Comparison of ENCODE assay signal across 35 cellular contexts in the genomic region with DNA sequence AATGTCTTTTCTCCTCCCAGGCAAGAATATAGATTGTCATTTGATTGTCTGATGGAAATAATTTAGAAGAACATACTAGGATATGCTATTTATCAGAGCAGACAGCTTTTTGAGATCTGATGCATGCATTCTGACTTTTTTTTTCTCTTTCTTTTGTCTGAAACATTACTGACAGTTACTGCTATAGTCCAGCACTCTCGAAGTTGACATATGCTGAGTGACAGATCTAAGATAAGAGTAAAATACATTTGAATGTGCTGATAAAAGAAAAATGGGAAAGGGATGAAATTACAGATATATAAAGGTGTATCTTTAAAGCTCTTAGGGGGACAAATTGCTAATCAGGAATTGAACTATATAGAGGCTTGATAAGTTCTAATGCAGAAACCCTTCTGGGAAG.
DNase-seq lines count a peak whose midpoint lies in the region; ATAC-seq and TF ChIP-seq lines count a peak whose summit lies in the region.
"Had no signal": no experiment of that assay in that cellular context is flagged by ENCODE, and none has a peak within 500 bp of the region (broad histone marks: within the 10 kb centered on the region; RNA-seq: fewer than 3 reads in every experiment).

No MANE protein-coding gene starts in this region.

- H3K4me1 ChIP-seq in SK-N-SH (ENCODE audit: control insufficient read depth in 1 of 2, insufficient read depth in 2 of 2, low read depth in 1 of 2, low read length in 1 of 2): peaks cover 0 to 3% of the 10 kb centered on the region in 2 experiments; a peak in 2 of 4 replicates
- H3K4me1 ChIP-seq: A549; BE2C; BLaER1; BLaER1 treated with 17β-estradiol and CSF1 and Interleukin-3, amounts not matched to agents 10 nM and 100 nM; Caco-2 had no signal

- no peak for DNase-seq in SK-N-SH
- DNase-seq in SK-N-DZ (ENCODE audit: low spot score): peak; percentile 57
- no peak for DNase-seq in Right ventricle myocardium superior
- DNase-seq in activated CD4-positive, alpha-beta T cell treated with anti-CD3 and anti-CD28 coated beads, Interleukin-2, amount 10 ng/mL, durations not matched to agents 7 days and 5 days: no peak
- DNase-seq: 8988T; ACHN; AML-193; BE2C; C1 segment of cervical spinal cord; Caco-2; Calu3; CD4-positive, alpha-beta memory T cell; CD4-positive, alpha-beta T cell; CD4-positive, CD25-positive, alpha-beta regulatory T cell; CD8-positive, alpha-beta memory T cell; CD8-positive, alpha-beta T cell; COR-L47; DMS 273 treated with DMSO at 0.1 percent for 48 hours; DMS153; DMS53; DMS79; DMS79 treated with DMSO at 0.1 percent for 48 hours; DND-41; EL had no signal

- H4K20me1 ChIP-seq in SK-N-SH (ENCODE audit: insufficient read depth) (no peaks in the 10 kb centered on the region), neural cell (ENCODE audit: insufficient read depth) (no peaks in the 10 kb centered on the region)
- H4K20me1 ChIP-seq: BLaER1; BLaER1 treated with 17β-estradiol and CSF1 and Interleukin-3, amounts not matched to agents 10 nM and 100 nM had no signal

- H3K4me3 ChIP-seq in SK-N-SH (ENCODE audit: low read depth in 2 of 2, low read length in 1 of 2) (no peak overlapping the region), neural cell (ENCODE audit: low read length) (peak overlapping the region; percentile 27)
- H3K4me3 ChIP-seq: A549; BLaER1; BLaER1 treated with 17β-estradiol and CSF1 and Interleukin-3, amounts not matched to agents 10 nM and 100 nM had no signal

- WGBS in SK-N-SH (ENCODE audit: low lambda C conversion rate): 0% methylated on average over 1 of the region's 1 CpG

- TF ChIP-seq EP300 in SK-N-SH (IDR thresholded peaks at IDR 0.05; ENCODE audit: borderline replicate concordance in 1 of 2, low read depth in 1 of 2, low read length in 1 of 2) (peak in 1 of 2 experiments; percentile 68; a peak in 2 of 4 replicates), neural cell (conservative IDR thresholded peaks at IDR 0.05; ENCODE audit: poor library complexity, severe bottlenecking) (peak; percentile 92)

- no peak for ATAC-seq in SK-N-SH treated with all-trans-retinoic acid at 6 μM for 48 hours
- no peak for ATAC-seq in Right ventricle myocardium superior (ENCODE audit: poor library complexity)
- no peak for ATAC-seq in HG03469 (IDR thresholded peaks at IDR 0.05; ENCODE audit: unreplicated experiment)
- ATAC-seq: A549; CD8-positive, alpha-beta T cell had no signal

- H3K27ac Mint-ChIP-seq in activated CD4-positive, alpha-beta T cell treated with anti-CD3 and anti-CD28 coated beads, Interleukin-2, amount 10 ng/mL, durations not matched to agents 7 days and 5 days: no peak overlapping the region
- H3K27ac Mint-ChIP-seq: B cell; CD14-positive monocyte; CD4-positive, alpha-beta memory T cell; CD4-positive, alpha-beta T cell; CD8-positive, alpha-beta T cell had no signal

- POLR2A ChIA-PET in SK-N-SH (lab: Yijun Ruan, JAX): no interaction called here
- POLR2A ChIA-PET in activated CD4-positive, alpha-beta T cell treated with anti-CD3 and anti-CD28 coated beads, Interleukin-2, amount 10 ng/mL, durations not matched to agents 7 days and 5 days (lab: Charles Lee): no interaction called here

- H3K36me3 ChIP-seq in SK-N-SH (replicated peaks in 1 of 2; ENCODE audit: control insufficient read depth in 1 of 2, insufficient read depth in 2 of 2, low read length in 1 of 2) (no peaks in the 10 kb centered on the region), neural cell (ENCODE audit: insufficient read depth, low read length) (no peaks in the 10 kb centered on the region)
- H3K36me3 ChIP-seq: BE2C; BLaER1; BLaER1 treated with 17β-estradiol and CSF1 and Interleukin-3, amounts not matched to agents 10 nM and 100 nM had no signal

- H3K79me2 ChIP-seq in SK-N-SH (ENCODE audit: insufficient read depth) (no peaks in the 10 kb centered on the region), neural cell (replicated peaks; ENCODE audit: insufficient read depth, low read length) (no peaks in the 10 kb centered on the region)

- no peak overlapping the region for H3K4me3 Mint-ChIP-seq in activated CD4-positive, alpha-beta T cell treated with anti-CD3 and anti-CD28 coated beads, Interleukin-2, amount 10 ng/mL, durations not matched to agents 7 days and 5 days
- H3K4me3 Mint-ChIP-seq: B cell; CD14-positive monocyte; CD4-positive, alpha-beta memory T cell; CD4-positive, alpha-beta T cell; CD4-positive, CD25-positive, alpha-beta regulatory T cell; CD8-positive, alpha-beta memory T cell; CD8-positive, alpha-beta T cell had no signal

- H2AFZ ChIP-seq in SK-N-SH (ENCODE audit: low read depth) (no peak overlapping the region), neural cell (ENCODE audit: low read depth, low read length) (no peak overlapping the region)

- H3K9ac ChIP-seq in SK-N-SH: no peak overlapping the region
- peak overlapping the region; percentile 43 for H3K9ac ChIP-seq in neural cell (ENCODE audit: low read length)
- H3K9ac ChIP-seq: BLaER1; BLaER1 treated with 17β-estradiol and CSF1 and Interleukin-3, amounts not matched to agents 10 nM and 100 nM had no signal

- no peaks in the 10 kb centered on the region for H3K27me3 ChIP-seq in SK-N-SH (ENCODE audit: insufficient read depth)
- no peaks in the 10 kb centered on the region for H3K27me3 ChIP-seq in neural cell (ENCODE audit: insufficient read depth, low read depth, low read length)
- H3K27me3 ChIP-seq: BE2C; BLaER1; BLaER1 treated with 17β-estradiol and CSF1 and Interleukin-3, amounts not matched to agents 10 nM and 100 nM had no signal

- no peak overlapping the region for H3K4me2 ChIP-seq in SK-N-SH
- peak overlapping the region; percentile 50 for H3K4me2 ChIP-seq in neural cell (ENCODE audit: low read length)
- H3K4me2 ChIP-seq: A549; BLaER1; BLaER1 treated with 17β-estradiol and CSF1 and Interleukin-3, amounts not matched to agents 10 nM and 100 nM had no signal

- intact Hi-C loops in Right ventricle myocardium superior (cut with DNase I): no loop called here

- H3K9me2 ChIP-seq in SK-N-SH (no peaks in the 10 kb centered on the region), neural cell (ENCODE audit: insufficient read depth, low read length) (no peaks in the 10 kb centered on the region)

- H3K27ac ChIP-seq in SK-N-SH (ENCODE audit: low read depth in 2 of 2, low read length in 1 of 2) (peak overlapping the region in 1 of 2 experiments; percentile 43; a peak in 1 of 4 replicates), VCaP (peak overlapping the region; percentile 75; the same call in 1 of the 2 replicates), neural cell (ENCODE audit: low read length) (peak overlapping the region; percentile 76)
- H3K27ac ChIP-seq: 22Rv1; A549; BLaER1; BLaER1 treated with 17β-estradiol and CSF1 and Interleukin-3, amounts not matched to agents 10 nM and 100 nM; C4-2B had no signal

- no peak for TF ChIP-seq CTCF in SK-N-SH (IDR thresholded peaks at IDR 0.05)
- TF ChIP-seq CTCF in VCaP (conservative IDR thresholded peaks at IDR 0.05): no peak
- no peak for TF ChIP-seq CTCF in neural cell (IDR thresholded peaks at IDR 0.05; ENCODE audit: poor library complexity, severe bottlenecking)

- no peaks in the 10 kb centered on the region for H3K4me1 Mint-ChIP-seq in activated CD4-positive, alpha-beta T cell treated with anti-CD3 and anti-CD28 coated beads, Interleukin-2, amount 10 ng/mL, durations not matched to agents 7 days and 5 days
- H3K4me1 Mint-ChIP-seq: B cell; CD14-positive monocyte; CD4-positive, alpha-beta memory T cell; CD4-positive, CD25-positive, alpha-beta regulatory T cell; CD8-positive, alpha-beta memory T cell had no signal

- CTCF ChIA-PET in SK-N-SH (lab: Yijun Ruan, JAX): interaction anchor here (1.4 kb wide), 1 partner anchor 10 kb away, joined by 4 read pairs; no protein-coding TSS in a partner anchor
- CTCF ChIA-PET in activated CD4-positive, alpha-beta T cell treated with anti-CD3 and anti-CD28 coated beads, Interleukin-2, amount 10 ng/mL, durations not matched to agents 7 days and 5 days (lab: Charles Lee): no interaction called here

- no peaks in the 10 kb centered on the region for H3K36me3 Mint-ChIP-seq in activated CD4-positive, alpha-beta T cell treated with anti-CD3 and anti-CD28 coated beads, Interleukin-2, amount 10 ng/mL, durations not matched to agents 7 days and 5 days (ENCODE audit: low read depth)
- H3K36me3 Mint-ChIP-seq: CD14-positive monocyte; CD4-positive, alpha-beta memory T cell; CD4-positive, CD25-positive, alpha-beta regulatory T cell; CD8-positive, alpha-beta memory T cell; CD8-positive, alpha-beta T cell had no signal

- no peaks in the 10 kb centered on the region for H3K27me3 Mint-ChIP-seq in activated CD4-positive, alpha-beta T cell treated with anti-CD3 and anti-CD28 coated beads, Interleukin-2, amount 10 ng/mL, durations not matched to agents 7 days and 5 days
- H3K27me3 Mint-ChIP-seq: B cell; CD4-positive, alpha-beta memory T cell; CD4-positive, alpha-beta T cell; CD4-positive, CD25-positive, alpha-beta regulatory T cell; CD8-positive, alpha-beta memory T cell had no signal

- no peaks in the 10 kb centered on the region for H3K9me3 ChIP-seq in SK-N-SH
- no peaks in the 10 kb centered on the region for H3K9me3 ChIP-seq in neural cell (ENCODE audit: low read length)
- H3K9me3 ChIP-seq: A549; BE2C; BLaER1; BLaER1 treated with 17β-estradiol and CSF1 and Interleukin-3, amounts not matched to agents 10 nM and 100 nM; Caco-2 had no signal

- no peak for TF ChIP-seq RAD21 in SK-N-SH (IDR thresholded peaks at IDR 0.05; ENCODE audit: low read length)
- no peak for TF ChIP-seq RAD21 in neural cell (conservative IDR thresholded peaks at IDR 0.05)

- H3K9me3 Mint-ChIP-seq in activated CD4-positive, alpha-beta T cell treated with anti-CD3 and anti-CD28 coated beads, Interleukin-2, amount 10 ng/mL, durations not matched to agents 7 days and 5 days: no peaks in the 10 kb centered on the region

- H3F3A ChIP-seq in SK-N-SH (replicated peaks; ENCODE audit: insufficient read depth) (no peaks in the 10 kb centered on the region), neural cell (ENCODE audit: insufficient read depth, low read length, poor library complexity, severe bottlenecking) (no peaks in the 10 kb centered on the region)

TF ChIP-seq in SK-N-SH, 30 proteins besides CTCF, POLR2A, EP300 and RAD21 (continues in another document):
- TF ChIP-seq MXI1 (IDR thresholded peaks at IDR 0.05; ENCODE audit: low read depth, low read length) (no peak), EZH2phosphoT487 (IDR thresholded peaks at IDR 0.05; ENCODE audit: borderline replicate concordance, low read depth) (no peak), RFX5 (IDR thresholded peaks at IDR 0.05; ENCODE audit: low read length) (no peak), GATA2 (CRISPR knock-in tag; IDR thresholded peaks at IDR 0.05) (peak; percentile 85)

TF ChIP-seq in SK-N-SH treated with all-trans-retinoic acid at 6 μM for 48 hours, 23 proteins besides CTCF, POLR2A, EP300 and RAD21 (continues in another document):
- TF ChIP-seq RARB (CRISPR knock-in tag; IDR thresholded peaks at IDR 0.05) (no peak), OSR1 (CRISPR knock-in tag; IDR thresholded peaks at IDR 0.05) (no peak), ZFP30 (CRISPR knock-in tag; IDR thresholded peaks at IDR 0.05) (no peak), GLIS3 (CRISPR knock-in tag; IDR thresholded peaks at IDR 0.05) (no peak)

TF ChIP-seq in neural cell, 6 proteins besides CTCF, POLR2A, EP300 and RAD21 (continues in another document):
- TF ChIP-seq POLR2AphosphoS5 (IDR thresholded peaks at IDR 0.05) (no peak), SMC3 (conservative IDR thresholded peaks at IDR 0.05; ENCODE audit: poor library complexity) (no peak), MXI1 (conservative IDR thresholded peaks at IDR 0.05; ENCODE audit: poor library complexity, severe bottlenecking) (no peak)
